In the genomic region with DNA sequence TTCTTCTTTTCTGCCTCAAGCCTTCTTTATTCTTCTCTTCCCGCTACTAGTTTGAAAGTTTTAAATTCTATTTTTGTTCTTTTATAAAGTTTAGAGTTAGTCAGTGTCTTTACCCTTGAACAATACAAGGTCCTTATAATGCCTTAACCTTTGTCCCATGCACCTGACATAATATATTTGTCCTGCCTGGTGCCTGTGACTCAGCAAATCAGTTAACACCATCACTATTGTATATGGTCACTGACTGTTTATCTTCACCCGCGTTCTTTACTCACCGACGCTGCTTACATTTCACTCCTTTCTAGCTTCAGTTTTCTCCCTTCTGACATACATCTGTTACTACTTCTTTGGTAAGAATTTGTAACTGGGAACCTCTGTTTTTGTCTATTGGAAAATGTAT, we compare ENCODE assay signal across 15 cellular contexts. TPM values are rescaled to one million over a fixed set of nuclear protein-coding genes. Genes with fewer than 3 reads are reported as not detected.
DNase-seq lines count a peak whose midpoint lies in the region; ATAC-seq, FAIRE-seq and TF ChIP-seq lines count a peak whose summit lies in the region.
"Had no signal": no experiment of that assay in that cellular context is flagged by ENCODE, and none has a peak within 500 bp of the region (broad histone marks: within the 10 kb centered on the region; RNA-seq: fewer than 3 reads in every experiment).

No MANE protein-coding gene starts in this region.

- peaks cover 7% of the 10 kb centered on the region for H3K9me1 ChIP-seq in K562 (ENCODE audit: control insufficient read depth, insufficient read depth, low read length)

- H3K4me1 ChIP-seq in Karpas-422 (ENCODE audit: low read length) (peaks cover 23% of the 10 kb centered on the region), K562 (replicated peaks in 1 of 2; ENCODE audit: control insufficient read depth in 2 of 2, insufficient read depth in 2 of 2, low read length in 2 of 2) (peaks cover 12 to 21% of the 10 kb centered on the region in 2 experiments; a peak in 4 of 5 replicates), right lobe of liver (peaks cover 0 to 18% (median 0%) of the 10 kb centered on the region in 4 donors)

- no peak overlapping the region for H3K4me3 ChIP-seq in Karpas-422 (ENCODE audit: low read length)
- H3K4me3 ChIP-seq in K562 = no peak overlapping the region
- no peak overlapping the region for H3K4me3 ChIP-seq in right lobe of liver

- DNase-seq in COLO668 (lab: John Stamatoyannopoulos, UW; ENCODE audit: unreplicated experiment) = peak; percentile 39
- DNase-seq in Karpas-422 = no peak
- DNase-seq in K562 (ENCODE audit: extremely low read depth in 1 of 4, low spot score in 3 of 4) = peak in 3 of 4 experiments; percentile 20 to 64 (median 49)
- DNase-seq in right lobe of liver = no peak
- no peak for DNase-seq in activated gamma-delta T cell treated with Interleukin-2 at 50 U/mL for 16 hours
- DNase-seq in NCI-H526 (lab: John Stamatoyannopoulos, UW) = no peak
- DNase-seq in activated naive CD4-positive, alpha-beta T cell treated with anti-CD3 and anti-CD28 coated beads, Interleukin-2, amount 50 U/mL, for 16 hours = no peak
- DNase-seq in activated T-cell treated with anti-CD3 and anti-CD28 coated beads for 4 hours = no peak
- DNase-seq: activated CD4-positive, alpha-beta memory T cell treated with anti-CD3 and anti-CD28 coated beads, Interleukin-2, amount 10 ng/mL, durations not matched to agents 7 days and 5 days; CD4-positive, alpha-beta T cell; HFFc6; stimulated activated CD4-positive, alpha-beta T cell treated with anti-CD3 and anti-CD28 coated beads, Interleukin-4, amount 100 ng/mL, for 1 hour; substantia nigra; T-cell had no signal

- in situ Hi-C loops in K562 (cut with MboI) = no loop called here

- CTCF ChIA-PET in K562 (lab: Yijun Ruan, JAX; ENCODE audit: low intra/inter-chr PET ratio) = interaction anchor here (0.7 kb wide), 1 partner anchor 10 kb away, joined by 3 read pairs; no protein-coding TSS in a partner anchor

- H3K9ac ChIP-seq in Karpas-422 (ENCODE audit: low read length) (no peak overlapping the region), K562 (ENCODE audit: insufficient read depth in 1 of 2, low read depth in 2 of 2, low read length in 2 of 2) (no peak overlapping the region)

- H3K9me2 ChIP-seq in Karpas-422 (replicated peaks; ENCODE audit: insufficient read depth, low read length) = no peaks in the 10 kb centered on the region

- peaks cover 6% of the 10 kb centered on the region; the same call in 1 of the 2 replicates for H3K36me3 ChIP-seq in Karpas-422 (ENCODE audit: insufficient read depth, low read length)
- peaks cover 10% of the 10 kb centered on the region; the same call in 2 of the 3 replicates for H3K36me3 ChIP-seq in K562 (ENCODE audit: control insufficient read depth, insufficient read depth, low read length)
- no peaks in the 10 kb centered on the region for H3K36me3 ChIP-seq in right lobe of liver
- H3K36me3 ChIP-seq: WERI-Rb-1 had no signal

- H3K27ac ChIP-seq in Karpas-422 (ENCODE audit: low read length) (peak overlapping the region; percentile 20; the same call in 1 of the 2 replicates), K562 (ENCODE audit: extremely low read depth, low read depth, low read length) (peak overlapping the region; percentile 23; the same call in 1 of the 3 replicates), right lobe of liver (no peak overlapping the region)
- H3K27ac ChIP-seq: WERI-Rb-1 had no signal

- TF ChIP-seq EP300 in K562 (IDR thresholded peaks at IDR 0.05; ENCODE audit: low read length) = no peak

- intact Hi-C loops in K562 (cut with micrococcal nuclease) = no loop called here
- intact Hi-C loops in right lobe of liver (cut with DNase I) = no loop called here

- no peaks in the 10 kb centered on the region for H3K27me3 ChIP-seq in Karpas-422 (ENCODE audit: low read length)
- H3K27me3 ChIP-seq in K562 (ENCODE audit: control insufficient read depth in 2 of 2, insufficient read depth in 2 of 2, low read length in 2 of 2) = no peaks in the 10 kb centered on the region
- no peaks in the 10 kb centered on the region for H3K27me3 ChIP-seq in right lobe of liver

- H4K20me1 ChIP-seq in Karpas-422 (ENCODE audit: insufficient read depth, low read depth, low read length) = no peaks in the 10 kb centered on the region
- no peaks in the 10 kb centered on the region for H4K20me1 ChIP-seq in K562 (replicated peaks; ENCODE audit: control insufficient read depth, insufficient read depth, low read length)

- TF ChIP-seq POLR2A in K562 (conservative IDR thresholded peaks at IDR 0.05) = no peak
- no peak for TF ChIP-seq POLR2A in right lobe of liver (IDR thresholded peaks at IDR 0.05)

- FAIRE-seq in K562 (lab: Jason Lieb, UNC) = peak; percentile 52

- WGBS in K562 (ENCODE audit: insufficient coverage, low coverage, missing lambda C conversion rate) = 12% methylated on average over 5 of the region's 5 CpGs
- WGBS in right lobe of liver (ENCODE audit: insufficient coverage, low coverage, low lambda C conversion rate, missing lambda C conversion rate) = 77% methylated on average over 5 of the region's 5 CpGs

- ATAC-seq in K562 = peak; percentile 77
- ATAC-seq in right lobe of liver = peak; percentile 43 to 67 (median 54)
- ATAC-seq: T-cell had no signal

- TF ChIP-seq CTCF in K562 (IDR thresholded peaks at IDR 0.05 in 2 of 3, conservative IDR thresholded peaks at IDR 0.05 in 1 of 3; ENCODE audit: insufficient read depth in 2 of 3, low read depth in 1 of 3, low read length in 3 of 3) = no peak
- no peak for TF ChIP-seq CTCF in right lobe of liver (IDR thresholded peaks at IDR 0.05)

- peaks cover 44% of the 10 kb centered on the region for H3K79me2 ChIP-seq in Karpas-422 (ENCODE audit: low read length)
- peaks cover 36% of the 10 kb centered on the region for H3K79me2 ChIP-seq in K562 (ENCODE audit: control insufficient read depth, insufficient read depth, low read length)

- H3K9me3 ChIP-seq in Karpas-422 (ENCODE audit: low read length) = no peaks in the 10 kb centered on the region
- no peaks in the 10 kb centered on the region for H3K9me3 ChIP-seq in K562 (replicated peaks; ENCODE audit: control insufficient read depth, insufficient read depth, low read depth, low read length)
- H3K9me3 ChIP-seq in right lobe of liver = no peaks in the 10 kb centered on the region

- BruUV-seq in K562 (replicated peaks; lab: Mats Ljungman, UMichigan) = no TSS peak

- H3K4me2 ChIP-seq in Karpas-422 (ENCODE audit: low read depth, low read length, poor library complexity, severe bottlenecking) (no peak overlapping the region), K562 (ENCODE audit: insufficient read depth, low read length) (peak overlapping the region; percentile 34)

- no peak overlapping the region for H2AFZ ChIP-seq in Karpas-422 (ENCODE audit: low read length)
- peak overlapping the region; percentile 32; the same call in 1 of the 2 replicates for H2AFZ ChIP-seq in K562 (ENCODE audit: low read depth, low read length)

- POLR2A ChIA-PET in K562 (lab: Yijun Ruan, JAX) = no interaction called here

- TF ChIP-seq RAD21 in K562 (CRISPR knock-in tag; conservative IDR thresholded peaks at IDR 0.05 in 1 of 2, IDR thresholded peaks at IDR 0.05 in 1 of 2) = no peak

TF ChIP-seq in K562, 482 proteins besides CTCF, POLR2A, EP300 and RAD21 (continues in another document):
- TF ChIP-seq MAFF (IDR thresholded peaks at IDR 0.05; ENCODE audit: low read length) = peak; percentile 90
- peak in 1 of 2 experiments; percentile 48; a peak in 1 of 4 replicates for TF ChIP-seq RCOR1 (IDR thresholded peaks at IDR 0.05; ENCODE audit: borderline replicate concordance in 1 of 2, low read depth in 2 of 2, low read length in 2 of 2)

RNA-seq across cellular contexts. Expression of gene SMIM20, which starts 5.7 kb away (rescaled TPM):
- total RNA-seq in Karpas-422 (2014; rRNA removed; shearing (Covaris generic); ENCODE audit: low replicate concordance) = 53.2 and 85.2 TPM in 2 replicates
- total RNA-seq in K562 (2011; cell fraction: chromatin; rRNA removed; ENCODE audit: low replicate concordance) = 3.3 and 12.6 TPM in 2 replicates
- 6.4 and 7.0 TPM in 2 replicates for total RNA-seq in K562 (2011; cell fraction: nucleolus; rRNA removed)
- 10.3 and 13.6 TPM in 2 replicates for total RNA-seq in K562 (2011; cell fraction: nucleoplasm; rRNA removed)
- 25.8 and 28.0 TPM in 2 replicates for total RNA-seq in K562 (2014; rRNA removed)
- 36.5 and 38.9 TPM in 2 replicates for total RNA-seq in K562 (2014; rRNA removed; fragmentation: Illumina TruSeq; extraction: Trizol)
- 33.0 and 36.4 TPM in 2 replicates for total RNA-seq in K562 (2015; rRNA removed; fragmentation: Illumina TruSeq; extraction: Trizol)
- total RNA-seq in K562 (2021) = 25.1 and 29.9 TPM in 2 replicates
- 29.2 and 45.1 TPM in 2 replicates for polyA plus RNA-seq in K562 (2011; rRNA removed)
- 10.0 and 16.1 TPM in 2 replicates for polyA plus RNA-seq in K562 (2011; cell fraction: cytosol; rRNA removed)
- 6.0 and 10.8 TPM in 2 replicates for polyA plus RNA-seq in K562 (2011; cell fraction: nucleus; rRNA removed)
- polyA plus RNA-seq in K562 (2012) = 30.2 and 36.9 TPM in 2 replicates
- polyA plus RNA-seq in K562 (2014; fragmentation: Illumina TruSeq; extraction: Trizol) = 26.0 and 33.7 TPM in 2 replicates
- polyA plus RNA-seq in K562 (2014; fragmentation: Nextera tagmentation; extraction: Ambion mirVana) = 10 to 100 TPM; 50.7 to 51.0 TPM
- 36.9 and 46.3 TPM in 2 replicates for polyA plus RNA-seq in K562 (2014; rRNA removed)
- polyA minus RNA-seq in K562 (2011; rRNA and poly(A)+ RNA removed) = 8.2 and 9.4 TPM in 2 replicates
- polyA minus RNA-seq in K562 (2011; cell fraction: cytosol; rRNA and poly(A)+ RNA removed) = 5.6 and 7.2 TPM in 2 replicates
- 2.3 and 3.6 TPM in 2 replicates for polyA minus RNA-seq in K562 (2011; cell fraction: nucleus; rRNA and poly(A)+ RNA removed)
- total RNA-seq in right lobe of liver = 10 to 100 TPM; 16.0 to 32.5 (median 21.9) TPM

RNA-seq across cellular contexts. Expression of gene SEL1L3, which starts 56.9 kb away (rescaled TPM):
- 222 and 271 TPM in 2 replicates for total RNA-seq in Karpas-422 (2014; rRNA removed; shearing (Covaris generic); ENCODE audit: low replicate concordance)
- 239 and 361 TPM in 2 replicates for total RNA-seq in K562 (2011; cell fraction: chromatin; rRNA removed; ENCODE audit: low replicate concordance)
- 50.2 and 64.2 TPM in 2 replicates for total RNA-seq in K562 (2011; cell fraction: nucleolus; rRNA removed)
- total RNA-seq in K562 (2011; cell fraction: nucleoplasm; rRNA removed) = 170 and 237 TPM in 2 replicates
- total RNA-seq in K562 (2014; rRNA removed) (16.9 and 19.4 TPM in 2 replicates), K562 (2014; rRNA removed; fragmentation: Illumina TruSeq; extraction: Trizol) (29.6 and 38.5 TPM in 2 replicates), K562 (2015; rRNA removed; fragmentation: Illumina TruSeq; extraction: Trizol) (10.0 and 10.2 TPM in 2 replicates), K562 (2021) (21.3 and 25.4 TPM in 2 replicates), right lobe of liver (10 to 100 TPM in 3 of 6 experiments, 1 to 10 TPM in 3; 5.0 to 33.6 (median 13.3) TPM)
- polyA plus RNA-seq in K562 (2011; rRNA removed) (37.5 and 44.3 TPM in 2 replicates), K562 (2014; fragmentation: Illumina TruSeq; extraction: Trizol) (33.2 and 43.0 TPM in 2 replicates), K562 (2014; fragmentation: Nextera tagmentation; extraction: Ambion mirVana) (10 to 100 TPM; 14.6 to 14.7 TPM), K562 (2014; rRNA removed) (21.6 and 22.4 TPM in 2 replicates)
- 17.1 and 17.3 TPM in 2 replicates for polyA plus RNA-seq in K562 (2011; cell fraction: cytosol; rRNA removed)
- 33.7 and 36.1 TPM in 2 replicates for polyA plus RNA-seq in K562 (2011; cell fraction: nucleus; rRNA removed)
- polyA plus RNA-seq in K562 (2012) = 12.5 and 61.2 TPM in 2 replicates
- 83.6 and 102 TPM in 2 replicates for polyA minus RNA-seq in K562 (2011; rRNA and poly(A)+ RNA removed)
- polyA minus RNA-seq in K562 (2011; cell fraction: cytosol; rRNA and poly(A)+ RNA removed) = 12.3 and 17.6 TPM in 2 replicates
- 21.1 and 66.1 TPM in 2 replicates for polyA minus RNA-seq in K562 (2011; cell fraction: nucleus; rRNA and poly(A)+ RNA removed)

Comparison
In these comparisons a context has a peak if more than half of its experiments do, and no peak if none do; other contexts are left out.
1. DNase-seq: peak in COLO668 (single experiment) and K562 (3 of 4); none in Karpas-422 (single experiment), right lobe of liver (0 of 3), activated gamma-delta T cell treated with Interleukin-2 at 50 U/mL for 16 hours (single experiment), NCI-H526 (0 of 2), activated naive CD4-positive, alpha-beta T cell treated with anti-CD3 and anti-CD28 coated beads, Interleukin-2, amount 50 U/mL, for 16 hours (single experiment) and activated T-cell treated with anti-CD3 and anti-CD28 coated beads for 4 hours (single experiment).
2. H3K27ac ChIP-seq: peak in Karpas-422 (single experiment) and K562 (single experiment); none in right lobe of liver (0 of 3).